In genomic region chr1:205129447-205130029, GRCh38 we compare ENCODE assay signal across 27 cellular contexts. TPM values are rescaled to one million over a fixed set of nuclear protein-coding genes. Genes with fewer than 3 reads are reported as not detected.
"Had no signal": no experiment of that assay in that cellular context is flagged by ENCODE, and none has a peak within 500 bp of the region (broad histone marks: within the 10 kb centered on the region; RNA-seq: fewer than 3 reads in every experiment).

No MANE protein-coding gene starts in this region.

- H3K4me1 ChIP-seq: ascending aorta, breast epithelium, colonic mucosa had no signal

- H3K27ac ChIP-seq: ascending aorta, breast epithelium, cardiac muscle cell, colonic mucosa, dorsolateral prefrontal cortex had no signal

- H3K4me3 ChIP-seq: ascending aorta, breast epithelium, cardiac muscle cell, colonic mucosa, dorsolateral prefrontal cortex had no signal

- H3K9me3 ChIP-seq: ascending aorta, breast epithelium, colonic mucosa had no signal

- H3K36me3 ChIP-seq: ascending aorta, breast epithelium, cardiac muscle cell, colonic mucosa had no signal

- DNase-seq: activated CD4-positive, alpha-beta memory T cell treated with anti-CD3 and anti-CD28 coated beads, Interleukin-2, amount 10 ng/mL, durations not matched to agents 7 days and 5 days; activated CD4-positive, alpha-beta T cell treated with anti-CD3 and anti-CD28 coated beads for 36 hours; activated CD4-positive, alpha-beta T cell treated with anti-CD3 and anti-CD28 coated beads, Interleukin-2, amount 10 ng/mL, durations not matched to agents 24 days and 14 days; activated CD4-positive, alpha-beta T cell treated with anti-CD3 and anti-CD28 coated beads, Interleukin-2, amount 50 U/mL, for 4 hours; activated CD4-positive, CD25-positive, alpha-beta regulatory T cell; activated CD4-positive, CD25-positive, alpha-beta regulatory T cell treated with anti-CD3 and anti-CD28 coated beads, Interleukin-2, amount 50 U/mL, for 72 hours; activated CD8-positive, alpha-beta memory T cell treated with anti-CD3 and anti-CD28 coated beads, Interleukin-2, amount 50 U/mL, for 48 hours; activated gamma-delta T cell; activated naive CD4-positive, alpha-beta T cell; activated naive CD4-positive, alpha-beta T cell treated with anti-CD3 and anti-CD28 coated beads, Interleukin-2, amount 10 ng/mL, durations not matched to agents 7 days and 5 days; activated naive CD8-positive, alpha-beta T cell treated with anti-CD3 and anti-CD28 coated beads, Interleukin-2, amount 10 ng/mL, durations not matched to agents 7 days and 5 days; activated T-cell treated with anti-CD3 and anti-CD28 coated beads for 4 hours; activated T-cell treated with anti-CD3 and anti-CD28 coated beads, Interleukin-2, amount 50 U/mL, for 24 hours; activated T-cell treated with anti-CD3 and anti-CD28 coated beads, Interleukin-2, amount 50 U/mL, for 72 hours; central memory CD4-positive, alpha-beta T cell; cerebellar nuclear complex; colonic mucosa; dorsolateral prefrontal cortex; effector memory CD4-positive, alpha-beta T cell; endodermal cell; foreskin fibroblast; head of caudate nucleus; T-helper 1 cell; T-helper 17 cell had no signal

- H3K27me3 ChIP-seq: ascending aorta, breast epithelium, cardiac muscle cell, colonic mucosa, dorsolateral prefrontal cortex had no signal

RNA-seq across cellular contexts. Expression of gene TMEM81, which starts 45.3 kb away (rescaled TPM):
- total RNA-seq: ascending aorta had no signal
